Comparison of ENCODE assay signal across 14 cellular contexts in genomic region chr20:62137478-62138203, GRCh38. TPM values are rescaled to one million over a fixed set of nuclear protein-coding genes. Genes with fewer than 3 reads are reported as not detected.
DNase-seq lines count a peak whose midpoint lies in the region; ATAC-seq, FAIRE-seq and TF ChIP-seq lines count a peak whose summit lies in the region.
"Had no signal": no experiment of that assay in that cellular context is flagged by ENCODE, and none has a peak within 500 bp of the region (broad histone marks: within the 10 kb centered on the region; RNA-seq: fewer than 3 reads in every experiment).

No MANE protein-coding gene starts in this region.

- H2AFZ ChIP-seq in SK-N-SH (ENCODE audit: low read depth) (no peak overlapping the region), GM23338 (no peak overlapping the region)

- peaks cover 50% of the 10 kb centered on the region for H3K79me2 ChIP-seq in SK-N-SH (ENCODE audit: insufficient read depth)
- peaks cover 40% of the 10 kb centered on the region for H3K79me2 ChIP-seq in GM23338 (replicated peaks; ENCODE audit: insufficient read depth)

- no peak for FAIRE-seq in RCC 7860 (lab: Jason Lieb, UNC)
- FAIRE-seq: GM19239 had no signal

- H3K4me3 Mint-ChIP-seq in GM23338 (no peak overlapping the region), nephron progenitor cell (no peak overlapping the region)
- no peak overlapping the region for H3K4me3 Mint-ChIP-seq in activated naive CD8-positive, alpha-beta T cell treated with anti-CD3 and anti-CD28 coated beads, Interleukin-2, amount 10 ng/mL, durations not matched to agents 7 days and 5 days

- no peak for TF ChIP-seq CTCF in SK-N-SH (IDR thresholded peaks at IDR 0.05)
- no peak for TF ChIP-seq CTCF in GM23338 (conservative IDR thresholded peaks at IDR 0.05; ENCODE audit: low read depth in 2 of 2)
- TF ChIP-seq CTCF in nephron progenitor cell (IDR thresholded peaks at IDR 0.05) = no peak

- H3K27ac Mint-ChIP-seq in GM23338 (no peak overlapping the region), nephron progenitor cell (peak overlapping the region; percentile 92)
- peak overlapping the region; percentile 60 for H3K27ac Mint-ChIP-seq in activated naive CD8-positive, alpha-beta T cell treated with anti-CD3 and anti-CD28 coated beads, Interleukin-2, amount 10 ng/mL, durations not matched to agents 7 days and 5 days

- peaks cover 5 to 14% of the 10 kb centered on the region in 2 experiments; a peak in 3 of 4 replicates for H3K4me1 ChIP-seq in SK-N-SH (ENCODE audit: control insufficient read depth in 1 of 2, insufficient read depth in 2 of 2, low read depth in 1 of 2, low read length in 1 of 2)
- no peaks in the 10 kb centered on the region; the same call in 1 of the 2 replicates for H3K4me1 ChIP-seq in GM23338 (ENCODE audit: insufficient read depth)

- H3K27me3 Mint-ChIP-seq in GM23338 (ENCODE audit: insufficient read depth, low read depth, poor library complexity) = peaks cover 17% of the 10 kb centered on the region
- H3K27me3 Mint-ChIP-seq in activated naive CD8-positive, alpha-beta T cell treated with anti-CD3 and anti-CD28 coated beads, Interleukin-2, amount 10 ng/mL, durations not matched to agents 7 days and 5 days = no peaks in the 10 kb centered on the region
- H3K27me3 Mint-ChIP-seq in nephron progenitor cell (ENCODE audit: low read depth, poor library complexity) = peaks cover 3% of the 10 kb centered on the region

- H3K4me2 ChIP-seq in SK-N-SH (no peak overlapping the region), GM23338 (no peak overlapping the region)
- H3K4me2 ChIP-seq: BLaER1 had no signal

- TF ChIP-seq EP300 in SK-N-SH (IDR thresholded peaks at IDR 0.05; ENCODE audit: borderline replicate concordance in 1 of 2, low read depth in 1 of 2, low read length in 1 of 2) = no peak

- H3K9me2 ChIP-seq in SK-N-SH (no peaks in the 10 kb centered on the region), GM23338 (ENCODE audit: insufficient read depth) (no peaks in the 10 kb centered on the region)

- H3K27me3 ChIP-seq in SK-N-SH (ENCODE audit: insufficient read depth) (no peaks in the 10 kb centered on the region), GM23338 (ENCODE audit: insufficient read depth) (no peaks in the 10 kb centered on the region)
- H3K27me3 ChIP-seq: BLaER1, SJCRH30, testis had no signal

- H3F3A ChIP-seq in SK-N-SH (replicated peaks; ENCODE audit: insufficient read depth) (peaks cover 37% of the 10 kb centered on the region), GM23338 (replicated peaks; ENCODE audit: low read depth) (peaks cover 35% of the 10 kb centered on the region)

- 95% methylated on average over 8 of the region's 8 CpGs for WGBS in SK-N-SH (ENCODE audit: low lambda C conversion rate)

- H3K9me3 ChIP-seq in SK-N-SH = no peaks in the 10 kb centered on the region
- H3K9me3 ChIP-seq: BLaER1, lower lobe of right lung, SJCRH30, testis had no signal

- peaks cover 13% of the 10 kb centered on the region; the same call in 2 of the 3 replicates for H3K4me1 Mint-ChIP-seq in GM23338
- H3K4me1 Mint-ChIP-seq in activated naive CD8-positive, alpha-beta T cell treated with anti-CD3 and anti-CD28 coated beads, Interleukin-2, amount 10 ng/mL, durations not matched to agents 7 days and 5 days = peaks cover 29% of the 10 kb centered on the region
- peaks cover 24% of the 10 kb centered on the region for H3K4me1 Mint-ChIP-seq in nephron progenitor cell

- H3K36me3 Mint-ChIP-seq in GM23338 (ENCODE audit: low read depth) = peaks cover 91% of the 10 kb centered on the region
- H3K36me3 Mint-ChIP-seq in activated naive CD8-positive, alpha-beta T cell treated with anti-CD3 and anti-CD28 coated beads, Interleukin-2, amount 10 ng/mL, durations not matched to agents 7 days and 5 days = peaks cover 30% of the 10 kb centered on the region
- H3K36me3 Mint-ChIP-seq in nephron progenitor cell (ENCODE audit: low read depth) = peaks cover 48% of the 10 kb centered on the region

- peaks cover 83% of the 10 kb centered on the region for H4K20me1 ChIP-seq in SK-N-SH (ENCODE audit: insufficient read depth)
- H4K20me1 ChIP-seq in GM23338 (replicated peaks; ENCODE audit: insufficient read depth) = peaks cover 58% of the 10 kb centered on the region

- H3K27ac ChIP-seq in SK-N-SH (ENCODE audit: low read depth in 2 of 2, low read length in 1 of 2) = no peak overlapping the region; a peak in 1 of 4 replicates
- H3K27ac ChIP-seq in GM23338 (ENCODE audit: low read depth) = peak overlapping the region; percentile 5; the same call in 1 of the 2 replicates
- H3K27ac ChIP-seq: BLaER1, lower lobe of right lung, SJCRH30, testis had no signal

- CTCF ChIA-PET in SK-N-SH (lab: Yijun Ruan, JAX) = interaction anchor here (0.7 to 11.1 kb wide), 6 partner anchors 11 to 127 kb away, joined by 3 to 130 read pairs (median 12); no protein-coding TSS in a partner anchor

- POLR2A ChIA-PET in SK-N-SH (lab: Yijun Ruan, JAX) = interaction anchor here (0.6 to 1.4 kb wide), 2 partner anchors 16 to 117 kb away, joined by 3 to 5 read pairs; no protein-coding TSS in a partner anchor
- POLR2A ChIA-PET in activated naive CD8-positive, alpha-beta T cell treated with anti-CD3 and anti-CD28 coated beads, Interleukin-2, amount 10 ng/mL, durations not matched to agents 7 days and 5 days (lab: Charles Lee) = no interaction called here

- H3K9me3 Mint-ChIP-seq in GM23338 = no peaks in the 10 kb centered on the region
- H3K9me3 Mint-ChIP-seq in activated naive CD8-positive, alpha-beta T cell treated with anti-CD3 and anti-CD28 coated beads, Interleukin-2, amount 10 ng/mL, durations not matched to agents 7 days and 5 days = no peaks in the 10 kb centered on the region
- no peaks in the 10 kb centered on the region for H3K9me3 Mint-ChIP-seq in nephron progenitor cell

- no peak overlapping the region for H3K4me3 ChIP-seq in SK-N-SH (ENCODE audit: low read depth in 2 of 2, low read length in 1 of 2)
- no peak overlapping the region for H3K4me3 ChIP-seq in GM23338
- H3K4me3 ChIP-seq: BLaER1, lower lobe of right lung, SJCRH30, testis had no signal

- DNase-seq in SK-N-SH (no peak), GM23338 (ENCODE audit: low spot score) (no peak), nephron progenitor cell (no peak), H4 (ENCODE audit: low spot score) (no peak), foreskin melanocyte (no peak), RCC 7860 (ENCODE audit: low spot score) (no peak)
- no peak for DNase-seq in activated naive CD8-positive, alpha-beta T cell treated with anti-CD3 and anti-CD28 coated beads, Interleukin-2, amount 10 ng/mL, durations not matched to agents 7 days and 5 days
- DNase-seq: DMS79 had no signal

- H3K36me3 ChIP-seq in SK-N-SH (replicated peaks in 1 of 2; ENCODE audit: control insufficient read depth in 1 of 2, insufficient read depth in 2 of 2, low read length in 1 of 2) = peaks cover 57 to 73% of the 10 kb centered on the region in 2 experiments
- peaks cover 55% of the 10 kb centered on the region for H3K36me3 ChIP-seq in GM23338 (ENCODE audit: insufficient read depth)

- TF ChIP-seq RAD21 in SK-N-SH (IDR thresholded peaks at IDR 0.05; ENCODE audit: low read length) = no peak

- no peak for ATAC-seq in SK-N-SH treated with all-trans-retinoic acid at 6 μM for 48 hours
- no peak for ATAC-seq in GM23338
- no peak for ATAC-seq in activated naive CD8-positive, alpha-beta T cell treated with anti-CD3 and anti-CD28 coated beads, Interleukin-2, amount 10 ng/mL, durations not matched to agents 7 days and 5 days (ENCODE audit: low read depth)

- no peak overlapping the region for H3K9ac ChIP-seq in SK-N-SH
- H3K9ac ChIP-seq: BLaER1 had no signal

TF ChIP-seq in SK-N-SH, 30 proteins besides CTCF, POLR2A, EP300 and RAD21 (continues in another document):
- TF ChIP-seq SMC3 (IDR thresholded peaks at IDR 0.05; ENCODE audit: low read depth, low read length) = no peak

RNA-seq across cellular contexts. Expression of gene PSMA7, which starts 5.6 kb away (rescaled TPM):
- polyA plus RNA-seq in SK-N-SH (2012; rRNA removed) (687 and 801 TPM in 2 replicates), GM23338 (2016; fragmentation: Nextera tagmentation; extraction: Ambion mirVana) (610 and 628 TPM in 2 replicates)
- 613 and 674 TPM in 2 replicates for polyA plus RNA-seq in SK-N-SH (2012; cell fraction: cytosol; rRNA removed)
- 549 and 666 TPM in 2 replicates for polyA plus RNA-seq in SK-N-SH (2012; cell fraction: nucleus; rRNA removed)
- 357 and 427 TPM in 2 replicates for total RNA-seq in GM23338 (2014; rRNA removed; shearing (Covaris generic))
- 100 to 1,000 TPM; 219 to 236 TPM for total RNA-seq in activated naive CD8-positive, alpha-beta T cell treated with anti-CD3 and anti-CD28 coated beads, Interleukin-2, amount 10 ng/mL, durations not matched to agents 7 days and 5 days
- 694 and 771 TPM in 2 replicates for total RNA-seq in H4 (2014; rRNA removed; shearing (Covaris generic))

RNA-seq across cellular contexts. Expression of gene SS18L1, which starts 5.9 kb away (rescaled TPM):
- polyA plus RNA-seq in SK-N-SH (2012; rRNA removed) = 10.7 and 13.1 TPM in 2 replicates
- polyA plus RNA-seq in SK-N-SH (2012; cell fraction: cytosol; rRNA removed) = 6.1 and 7.6 TPM in 2 replicates
- polyA plus RNA-seq in SK-N-SH (2012; cell fraction: nucleus; rRNA removed) = 38.4 and 51.9 TPM in 2 replicates
- 24.6 and 32.6 TPM in 2 replicates for total RNA-seq in GM23338 (2014; rRNA removed; shearing (Covaris generic))
- 6.5 and 7.3 TPM in 2 replicates for polyA plus RNA-seq in GM23338 (2016; fragmentation: Nextera tagmentation; extraction: Ambion mirVana)
- 10 to 100 TPM; 21.0 to 23.3 TPM for total RNA-seq in activated naive CD8-positive, alpha-beta T cell treated with anti-CD3 and anti-CD28 coated beads, Interleukin-2, amount 10 ng/mL, durations not matched to agents 7 days and 5 days
- total RNA-seq in H4 (2014; rRNA removed; shearing (Covaris generic)) = 3.3 TPM in 2 replicates

RNA-seq across cellular contexts. Expression of gene LSM14B, which starts 15.4 kb away (rescaled TPM):
- 52.2 and 64.6 TPM in 2 replicates for polyA plus RNA-seq in SK-N-SH (2012; rRNA removed)
- 36.9 and 51.7 TPM in 2 replicates for polyA plus RNA-seq in SK-N-SH (2012; cell fraction: cytosol; rRNA removed)
- polyA plus RNA-seq in SK-N-SH (2012; cell fraction: nucleus; rRNA removed) = 45.2 and 49.2 TPM in 2 replicates
- total RNA-seq in GM23338 (2014; rRNA removed; shearing (Covaris generic)) = 46.3 and 55.7 TPM in 2 replicates
- 9.6 and 12.1 TPM in 2 replicates for polyA plus RNA-seq in GM23338 (2016; fragmentation: Nextera tagmentation; extraction: Ambion mirVana)
- total RNA-seq in activated naive CD8-positive, alpha-beta T cell treated with anti-CD3 and anti-CD28 coated beads, Interleukin-2, amount 10 ng/mL, durations not matched to agents 7 days and 5 days = 10 to 100 TPM; 45.1 to 45.5 TPM
- total RNA-seq in H4 (2014; rRNA removed; shearing (Covaris generic)) = 29.3 and 36.7 TPM in 2 replicates

RNA-seq across cellular contexts. Expression of gene MTG2, which starts 45.2 kb away (rescaled TPM):
- 36.6 and 42.9 TPM in 2 replicates for polyA plus RNA-seq in SK-N-SH (2012; rRNA removed)
- 25.8 and 27.8 TPM in 2 replicates for polyA plus RNA-seq in SK-N-SH (2012; cell fraction: cytosol; rRNA removed)
- 66.8 and 75.1 TPM in 2 replicates for polyA plus RNA-seq in SK-N-SH (2012; cell fraction: nucleus; rRNA removed)
- 11.3 and 13.6 TPM in 2 replicates for total RNA-seq in GM23338 (2014; rRNA removed; shearing (Covaris generic))
- polyA plus RNA-seq in GM23338 (2016; fragmentation: Nextera tagmentation; extraction: Ambion mirVana) = 11.7 and 15.4 TPM in 2 replicates
- 10 to 100 TPM; 34.9 to 39.5 TPM for total RNA-seq in activated naive CD8-positive, alpha-beta T cell treated with anti-CD3 and anti-CD28 coated beads, Interleukin-2, amount 10 ng/mL, durations not matched to agents 7 days and 5 days
- total RNA-seq in H4 (2014; rRNA removed; shearing (Covaris generic)) = 13.3 and 18.0 TPM in 2 replicates
